Comparison of ENCODE assay signal across 17 cellular contexts in genomic region chr7:143013473-143013872, GRCh38. TPM values are rescaled to one million over a fixed set of nuclear protein-coding genes. Genes with fewer than 3 reads are reported as not detected.
A peak's percentile ranks its signal among the peaks of the same experiment; 100 is the strongest.
DNase-seq lines count a peak whose midpoint lies in the region; ATAC-seq and TF ChIP-seq lines count a peak whose summit lies in the region.
"Had no signal": no experiment of that assay in that cellular context is flagged by ENCODE, and none has a peak within 500 bp of the region (broad histone marks: within the 10 kb centered on the region; RNA-seq: fewer than 3 reads in every experiment).

No MANE protein-coding gene starts in this region.

- H3K4me1 Mint-ChIP-seq in activated CD8-positive, alpha-beta T cell treated with anti-CD3 and anti-CD28 coated beads for 36 hours (ENCODE audit: low read depth) = no peaks in the 10 kb centered on the region
- H3K4me1 Mint-ChIP-seq: activated CD4-positive, alpha-beta T cell treated with anti-CD3 and anti-CD28 coated beads for 36 hours had no signal

- peak; percentile 38 for ATAC-seq in lung (ENCODE audit: insufficient read depth, low FRiP score)
- ATAC-seq in thoracic aorta (ENCODE audit: insufficient number of reproducible peaks, low FRiP score, low read depth) = peak; percentile 37
- ATAC-seq in activated CD8-positive, alpha-beta T cell treated with anti-CD3 and anti-CD28 coated beads for 36 hours = no peak
- ATAC-seq: activated CD4-positive, alpha-beta T cell treated with anti-CD3 and anti-CD28 coated beads for 36 hours; activated naive CD8-positive, alpha-beta T cell treated with anti-CD3 and anti-CD28 coated beads, Interleukin-2, amount 50 U/mL, for 24 hours; GM12878 had no signal

- H3K36me3 ChIP-seq in brain microvascular endothelial cell (replicated peaks) (no peaks in the 10 kb centered on the region), lung (ENCODE audit: control insufficient read depth in 2 of 2, insufficient read depth in 2 of 2, low read length in 2 of 2) (no peaks in the 10 kb centered on the region), thoracic aorta (no peaks in the 10 kb centered on the region)

- TF ChIP-seq CTCF in brain microvascular endothelial cell (IDR thresholded peaks at IDR 0.05; ENCODE audit: low read depth, low read length, missing control alignments) (no peak), lung (IDR thresholded peaks at IDR 0.05; ENCODE audit: control extremely low read depth, extremely low read depth) (no peak), thoracic aorta (IDR thresholded peaks at IDR 0.05) (no peak)
- no peak for TF ChIP-seq CTCF in activated CD8-positive, alpha-beta T cell treated with anti-CD3 and anti-CD28 coated beads for 36 hours (IDR thresholded peaks at IDR 0.05)

- H3K9me3 Mint-ChIP-seq in activated CD8-positive, alpha-beta T cell treated with anti-CD3 and anti-CD28 coated beads for 36 hours = no peaks in the 10 kb centered on the region
- H3K9me3 Mint-ChIP-seq: activated naive CD8-positive, alpha-beta T cell treated with anti-CD3 and anti-CD28 coated beads, Interleukin-2, amount 50 U/mL, for 24 hours; T-helper 2 cell treated with Interferon-gamma antibody and Interleukin-4, amounts not matched to agents 5 μg/mL and 100 μg/mL, for 36 hours had no signal

- H3K27me3 ChIP-seq in brain microvascular endothelial cell (replicated peaks) = no peaks in the 10 kb centered on the region
- H3K27me3 ChIP-seq in lung (ENCODE audit: control insufficient read depth, insufficient read depth) = no peaks in the 10 kb centered on the region
- no peaks in the 10 kb centered on the region for H3K27me3 ChIP-seq in thoracic aorta (replicated peaks; ENCODE audit: insufficient read depth)

- CTCF ChIA-PET in activated CD8-positive, alpha-beta T cell treated with anti-CD3 and anti-CD28 coated beads for 36 hours (lab: Charles Lee) = interaction anchor here (1.0 to 3.9 kb wide), 4 partner anchors 11 to 405 kb away, joined by 3 to 42 read pairs (median 4); no protein-coding TSS in a partner anchor

- POLR2A ChIA-PET in activated CD8-positive, alpha-beta T cell treated with anti-CD3 and anti-CD28 coated beads for 36 hours (lab: Charles Lee) = interaction anchor here (0.8 kb wide), 1 partner anchor 10 kb away, joined by 3 read pairs; no protein-coding TSS in a partner anchor

- H3K9me3 ChIP-seq in lung (ENCODE audit: control insufficient read depth in 2 of 2, insufficient read depth in 1 of 2, low read length in 1 of 2) (no peaks in the 10 kb centered on the region), thoracic aorta (no peaks in the 10 kb centered on the region)

- intact Hi-C loops in activated CD8-positive, alpha-beta T cell treated with anti-CD3 and anti-CD28 coated beads for 36 hours (cut with micrococcal nuclease) = no loop called here

- H3K4me3 ChIP-seq in brain microvascular endothelial cell (ENCODE audit: low read depth, low read length) (no peak overlapping the region), lung (no peak overlapping the region), thoracic aorta (no peak overlapping the region)
- H3K4me3 ChIP-seq: coronary artery, GM12878 had no signal

- no peak overlapping the region for H3K4me3 Mint-ChIP-seq in activated CD8-positive, alpha-beta T cell treated with anti-CD3 and anti-CD28 coated beads for 36 hours
- H3K4me3 Mint-ChIP-seq: activated CD4-positive, alpha-beta T cell treated with anti-CD3 and anti-CD28 coated beads for 36 hours; activated naive CD8-positive, alpha-beta T cell treated with anti-CD3 and anti-CD28 coated beads, Interleukin-2, amount 50 U/mL, for 24 hours; T-helper 2 cell treated with Interferon-gamma antibody and Interleukin-4, amounts not matched to agents 5 μg/mL and 100 μg/mL, for 36 hours had no signal

- DNase-seq in NCI-H82 treated with DMSO at 0.1 percent for 48 hours (lab: John Stamatoyannopoulos, UW; ENCODE audit: unreplicated experiment) (peak; percentile 54), brain microvascular endothelial cell (no peak), lung (ENCODE audit: low spot score) (no peak), thoracic aorta (ENCODE audit: low spot score) (no peak), NCI-H2107 (lab: John Stamatoyannopoulos, UW) (no peak), D341Med (ENCODE audit: low spot score) (no peak)
- DNase-seq in activated CD8-positive, alpha-beta T cell treated with anti-CD3 and anti-CD28 coated beads for 36 hours = no peak
- DNase-seq: activated CD4-positive, alpha-beta T cell treated with anti-CD3 and anti-CD28 coated beads for 36 hours; activated naive CD8-positive, alpha-beta T cell treated with anti-CD3 and anti-CD28 coated beads, Interleukin-2, amount 50 U/mL, for 24 hours; mesendoderm; NCI-H187; NCI-H510A; occipital lobe had no signal

- in situ Hi-C loops in brain microvascular endothelial cell (cut with HindIII; ENCODE audit: low pct_ligation_motif_present, low sequenced_read_pairs) = loop anchor here (25.0 kb wide), 1 partner anchor 199 kb away; the partner anchor contains the start of gene TAS2R40

- H3K27ac Mint-ChIP-seq in activated CD8-positive, alpha-beta T cell treated with anti-CD3 and anti-CD28 coated beads for 36 hours = no peak overlapping the region
- H3K27ac Mint-ChIP-seq: activated CD4-positive, alpha-beta T cell treated with anti-CD3 and anti-CD28 coated beads for 36 hours; activated naive CD8-positive, alpha-beta T cell treated with anti-CD3 and anti-CD28 coated beads, Interleukin-2, amount 50 U/mL, for 24 hours; T-helper 2 cell treated with Interferon-gamma antibody and Interleukin-4, amounts not matched to agents 5 μg/mL and 100 μg/mL, for 36 hours had no signal

- no peaks in the 10 kb centered on the region for H3K4me1 ChIP-seq in lung (ENCODE audit: control insufficient read depth in 2 of 2, insufficient read depth in 2 of 2, low read length in 2 of 2)
- H3K4me1 ChIP-seq in thoracic aorta (ENCODE audit: control insufficient read depth in 1 of 2, low read depth in 2 of 2) = peaks cover 0 to 11% of the 10 kb centered on the region in 2 donors

- H3K36me3 Mint-ChIP-seq in activated CD8-positive, alpha-beta T cell treated with anti-CD3 and anti-CD28 coated beads for 36 hours (ENCODE audit: low read depth) = no peaks in the 10 kb centered on the region

- H3K27me3 Mint-ChIP-seq in activated CD8-positive, alpha-beta T cell treated with anti-CD3 and anti-CD28 coated beads for 36 hours = peaks cover 9% of the 10 kb centered on the region

- H3K27ac ChIP-seq in brain microvascular endothelial cell = peak overlapping the region; percentile 6
- H3K27ac ChIP-seq in lung (ENCODE audit: low read depth in 1 of 2, low read length in 1 of 2) = no peak overlapping the region
- no peak overlapping the region for H3K27ac ChIP-seq in thoracic aorta

- 88 to 95% methylated on average over 1 of the region's 1 CpG for WGBS in lung, 2 donors

RNA-seq across cellular contexts. Expression of gene OR9A2, which starts 13.5 kb away (rescaled TPM):
- total RNA-seq in lung (under 1 TPM in 1 of 2 donors, not detected in 1; 0.82 TPM), thoracic aorta (not detected)
- not detected for polyA plus RNA-seq in lung
- not detected for total RNA-seq in activated CD8-positive, alpha-beta T cell treated with anti-CD3 and anti-CD28 coated beads for 36 hours
- total RNA-seq: activated CD4-positive, alpha-beta T cell treated with anti-CD3 and anti-CD28 coated beads for 36 hours; GM12878; RPMI7951 had no signal
- polyA plus RNA-seq: GM12878 had no signal

RNA-seq across cellular contexts. Expression of gene OR6V1, which starts 38.7 kb away (rescaled TPM):
- total RNA-seq in lung (not detected), thoracic aorta (not detected)
- polyA plus RNA-seq in lung = not detected
- total RNA-seq in activated CD8-positive, alpha-beta T cell treated with anti-CD3 and anti-CD28 coated beads for 36 hours = not detected
- total RNA-seq: activated CD4-positive, alpha-beta T cell treated with anti-CD3 and anti-CD28 coated beads for 36 hours; GM12878; occipital lobe; RPMI7951 had no signal
- polyA plus RNA-seq: GM12878 had no signal

RNA-seq across cellular contexts. Expression of gene KEL, which starts 51.3 kb away (rescaled TPM):
- total RNA-seq in lung (1 to 10 TPM in 1 of 2 donors, under 1 TPM in 1; 0.52 to 8.3 TPM), thoracic aorta (not detected)
- 1 to 10 TPM in 1 of 2 donors, under 1 TPM in 1; 0.23 to 1.6 TPM for polyA plus RNA-seq in lung
- total RNA-seq in activated CD8-positive, alpha-beta T cell treated with anti-CD3 and anti-CD28 coated beads for 36 hours = under 1 TPM; 0.45 to 0.49 TPM
- total RNA-seq: RPMI7951 had no signal
